Comparison of ENCODE assay signal across 12 cellular contexts in genomic region chr3:59573911-59574310, GRCh38.
DNase-seq lines count a peak whose midpoint lies in the region; ATAC-seq, FAIRE-seq and TF ChIP-seq lines count a peak whose summit lies in the region.
"Had no signal": no experiment of that assay in that cellular context is flagged by ENCODE, and none has a peak within 500 bp of the region (broad histone marks: within the 10 kb centered on the region; RNA-seq: fewer than 3 reads in every experiment).

No MANE protein-coding gene starts in this region.

- H3F3A ChIP-seq in SK-N-SH (replicated peaks; ENCODE audit: insufficient read depth) = no peaks in the 10 kb centered on the region

- H3K4me3 ChIP-seq in SK-N-SH (ENCODE audit: low read depth in 2 of 2, low read length in 1 of 2) (no peak overlapping the region), bronchial epithelial cell (ENCODE audit: low read depth, low read length) (no peak overlapping the region), upper lobe of left lung (no peak overlapping the region)
- H3K4me3 ChIP-seq: SK-N-MC had no signal

- no peak overlapping the region for H3K4me2 ChIP-seq in SK-N-SH

- TF ChIP-seq EP300 in SK-N-SH (IDR thresholded peaks at IDR 0.05; ENCODE audit: borderline replicate concordance in 1 of 2, low read depth in 1 of 2, low read length in 1 of 2) (no peak), upper lobe of left lung (IDR thresholded peaks at IDR 0.05) (no peak)

- TF ChIP-seq CTCF in SK-N-SH (IDR thresholded peaks at IDR 0.05) (no peak), bronchial epithelial cell (IDR thresholded peaks at IDR 0.05; ENCODE audit: insufficient read depth, low read length, severe bottlenecking) (no peak), upper lobe of left lung (IDR thresholded peaks at IDR 0.05) (no peak)

- H3K9ac ChIP-seq in SK-N-SH = no peak overlapping the region

- no peak for TF ChIP-seq POLR2A in upper lobe of left lung (IDR thresholded peaks at IDR 0.05)

- H3K9me2 ChIP-seq in SK-N-SH = no peaks in the 10 kb centered on the region

- 53% methylated on average over 4 of the region's 4 CpGs for WGBS in SK-N-SH (ENCODE audit: low lambda C conversion rate)
- 47% methylated on average over 4 of the region's 4 CpGs for WGBS in upper lobe of left lung, 2 donors

- DNase-seq in SK-N-SH (no peak), bronchial epithelial cell (ENCODE audit: low read depth) (peak; percentile 64), kidney tubule cell (ENCODE audit: low spot score) (peak; percentile 75), upper lobe of left lung (no peak), NCI-H69 (lab: John Stamatoyannopoulos, UW) (no peak), LoVo (ENCODE audit: low spot score) (no peak)
- DNase-seq: 8988T; activated CD8-positive, alpha-beta memory T cell treated with anti-CD3 and anti-CD28 coated beads, Interleukin-2, amount 10 ng/mL, durations not matched to agents 7 days and 5 days; NCI-H146 had no signal

- no peaks in the 10 kb centered on the region for H3K79me2 ChIP-seq in SK-N-SH (ENCODE audit: insufficient read depth)

- H4K20me1 ChIP-seq in SK-N-SH (ENCODE audit: insufficient read depth) = no peaks in the 10 kb centered on the region

- CTCF ChIA-PET in SK-N-SH (lab: Yijun Ruan, JAX) = interaction anchor here (1.6 to 5.2 kb wide), 4 partner anchors 11 to 363 kb away, joined by 4 to 114 read pairs (median 58); no protein-coding TSS in a partner anchor

- FAIRE-seq in bronchial epithelial cell (lab: Jason Lieb, UNC) = peak; percentile 18

- H3K27me3 ChIP-seq in SK-N-SH (ENCODE audit: insufficient read depth) (no peaks in the 10 kb centered on the region), bronchial epithelial cell (ENCODE audit: control insufficient read depth, insufficient read depth, low read length) (no peaks in the 10 kb centered on the region), upper lobe of left lung (no peaks in the 10 kb centered on the region)

- H3K36me3 ChIP-seq in SK-N-SH (replicated peaks in 1 of 2; ENCODE audit: control insufficient read depth in 1 of 2, insufficient read depth in 2 of 2, low read length in 1 of 2) (no peaks in the 10 kb centered on the region), bronchial epithelial cell (ENCODE audit: control insufficient read depth, insufficient read depth, low read length) (no peaks in the 10 kb centered on the region), upper lobe of left lung (no peaks in the 10 kb centered on the region)

- no peak for TF ChIP-seq RAD21 in SK-N-SH (IDR thresholded peaks at IDR 0.05; ENCODE audit: low read length)

- H2AFZ ChIP-seq in SK-N-SH (ENCODE audit: low read depth) = no peak overlapping the region

- peak; percentile 50 for ATAC-seq in SK-N-SH treated with all-trans-retinoic acid at 6 μM for 48 hours
- ATAC-seq in upper lobe of left lung (ENCODE audit: low FRiP score in 2 of 2) = peak; percentile 49 to 74
- no peak for ATAC-seq in GM19023 (IDR thresholded peaks at IDR 0.05; ENCODE audit: unreplicated experiment)
- ATAC-seq: activated CD8-positive, alpha-beta memory T cell treated with anti-CD3 and anti-CD28 coated beads, Interleukin-2, amount 10 ng/mL, durations not matched to agents 7 days and 5 days had no signal

- H3K27ac ChIP-seq in SK-N-SH (ENCODE audit: low read depth in 2 of 2, low read length in 1 of 2) (no peak overlapping the region; a peak in 1 of 4 replicates), upper lobe of left lung (no peak overlapping the region)
- H3K27ac ChIP-seq: SK-N-MC had no signal

- H3K4me1 ChIP-seq in SK-N-SH (ENCODE audit: control insufficient read depth in 1 of 2, insufficient read depth in 2 of 2, low read depth in 1 of 2, low read length in 1 of 2) (peaks cover 5 to 20% of the 10 kb centered on the region in 2 experiments), upper lobe of left lung (peaks cover 0 to 10% (median 5%) of the 10 kb centered on the region in 4 donors)

- POLR2A ChIA-PET in SK-N-SH (lab: Yijun Ruan, JAX) = no interaction called here

- H3K9me3 ChIP-seq in SK-N-SH (no peaks in the 10 kb centered on the region), upper lobe of left lung (no peaks in the 10 kb centered on the region)

TF ChIP-seq in SK-N-SH treated with all-trans-retinoic acid at 6 μM for 48 hours, 23 proteins besides CTCF, POLR2A, EP300 and RAD21:
- peak; percentile 33; the same call in 1 of the 2 replicates for TF ChIP-seq ISL1 (CRISPR knock-in tag; IDR thresholded peaks at IDR 0.05)
- TF ChIP-seq CREB5 (CRISPR knock-in tag; IDR thresholded peaks at IDR 0.05; ENCODE audit: low read depth) = no peak

TF ChIP-seq in SK-N-SH, 30 proteins besides CTCF, POLR2A, EP300 and RAD21 (continues in another document):
- no peak for TF ChIP-seq ZBTB33 (IDR thresholded peaks at IDR 0.05; ENCODE audit: borderline replicate concordance, low read depth)
- no peak for TF ChIP-seq IRF3 (IDR thresholded peaks at IDR 0.05; ENCODE audit: low read depth, low read length)
- TF ChIP-seq USF2 (IDR thresholded peaks at IDR 0.05; ENCODE audit: borderline replicate concordance, low read depth, low read length) = no peak
- TF ChIP-seq REST (IDR thresholded peaks at IDR 0.05; ENCODE audit: low read depth, low read length) = no peak
- no peak for TF ChIP-seq FOXM1 (IDR thresholded peaks at IDR 0.05; ENCODE audit: low read depth)
- no peak for TF ChIP-seq USF1 (IDR thresholded peaks at IDR 0.05; ENCODE audit: borderline replicate concordance, low read depth)
- TF ChIP-seq SMC3 (IDR thresholded peaks at IDR 0.05; ENCODE audit: low read depth, low read length) = no peak
- no peak for TF ChIP-seq NFIC (IDR thresholded peaks at IDR 0.05; ENCODE audit: borderline replicate concordance)
- TF ChIP-seq RXRA (IDR thresholded peaks at IDR 0.05; ENCODE audit: borderline replicate concordance, low read depth) = no peak
- TF ChIP-seq YY1 (IDR thresholded peaks at IDR 0.05; ENCODE audit: low read depth) = no peak
- no peak for TF ChIP-seq MXI1 (IDR thresholded peaks at IDR 0.05; ENCODE audit: low read depth, low read length)
- no peak for TF ChIP-seq RCOR1 (IDR thresholded peaks at IDR 0.05; ENCODE audit: low read length)

Comparison
In these comparisons a context has a peak if more than half of its experiments do, and no peak if none do; other contexts are left out.
1. DNase-seq: peak in bronchial epithelial cell (single experiment) and kidney tubule cell (single experiment); none in SK-N-SH (single experiment), upper lobe of left lung (0 of 2), NCI-H69 (single experiment) and LoVo (single experiment).